Comparison of ENCODE assay signal across 2 cellular contexts in the genomic region with DNA sequence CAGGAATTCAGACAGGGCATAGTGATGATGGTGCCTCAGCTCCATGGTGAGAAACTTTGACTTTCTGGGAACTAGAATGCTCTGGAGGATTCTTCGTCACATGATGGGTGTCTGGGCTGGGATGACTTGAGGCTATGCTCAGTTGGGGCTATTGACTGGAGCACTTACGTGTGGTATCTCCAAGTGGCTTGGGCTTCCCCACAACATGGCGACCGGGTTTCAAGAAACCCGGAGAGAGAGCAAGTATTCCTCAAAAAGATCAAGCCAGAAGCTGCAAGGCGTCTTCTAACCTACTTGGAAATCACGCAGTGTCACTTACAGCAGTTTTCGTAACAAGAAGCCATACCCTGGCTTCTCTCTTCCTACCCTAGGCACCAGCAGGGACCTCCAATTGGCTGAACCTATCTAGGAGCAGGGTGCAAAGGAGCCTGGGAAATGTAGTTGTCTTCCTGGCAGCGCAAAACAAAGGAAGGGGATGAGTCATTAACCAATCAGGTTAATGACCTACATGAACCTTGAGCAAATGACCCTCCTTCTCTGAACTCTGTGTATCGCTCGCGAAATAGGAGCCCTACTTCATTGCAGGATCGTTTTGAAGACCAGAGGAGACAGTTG.
TF ChIP-seq lines count a peak whose summit lies in the region.

No MANE protein-coding gene starts in this region.

TF ChIP-seq in GM23338, 12 proteins besides CTCF, POLR2A, EP300 and RAD21 (continues in another document):
- no peak for TF ChIP-seq ZNF114 (CRISPR knock-in tag; IDR thresholded peaks at IDR 0.05)
- no peak for TF ChIP-seq ZNF331 (CRISPR knock-in tag; IDR thresholded peaks at IDR 0.05; ENCODE audit: low read depth)
- TF ChIP-seq EZH2phosphoT487 (IDR thresholded peaks at IDR 0.05; ENCODE audit: unreplicated experiment): no peak
- no peak for TF ChIP-seq CREB1 (CRISPR knock-in tag; IDR thresholded peaks at IDR 0.05; ENCODE audit: low read depth)
- no peak for TF ChIP-seq POLR2AphosphoS5 (IDR thresholded peaks at IDR 0.05; ENCODE audit: low read depth)
- TF ChIP-seq NANOG (IDR thresholded peaks at IDR 0.05; ENCODE audit: borderline replicate concordance): no peak
- no peak for TF ChIP-seq REST (IDR thresholded peaks at IDR 0.05; ENCODE audit: unreplicated experiment)
- TF ChIP-seq, protein P1, sequence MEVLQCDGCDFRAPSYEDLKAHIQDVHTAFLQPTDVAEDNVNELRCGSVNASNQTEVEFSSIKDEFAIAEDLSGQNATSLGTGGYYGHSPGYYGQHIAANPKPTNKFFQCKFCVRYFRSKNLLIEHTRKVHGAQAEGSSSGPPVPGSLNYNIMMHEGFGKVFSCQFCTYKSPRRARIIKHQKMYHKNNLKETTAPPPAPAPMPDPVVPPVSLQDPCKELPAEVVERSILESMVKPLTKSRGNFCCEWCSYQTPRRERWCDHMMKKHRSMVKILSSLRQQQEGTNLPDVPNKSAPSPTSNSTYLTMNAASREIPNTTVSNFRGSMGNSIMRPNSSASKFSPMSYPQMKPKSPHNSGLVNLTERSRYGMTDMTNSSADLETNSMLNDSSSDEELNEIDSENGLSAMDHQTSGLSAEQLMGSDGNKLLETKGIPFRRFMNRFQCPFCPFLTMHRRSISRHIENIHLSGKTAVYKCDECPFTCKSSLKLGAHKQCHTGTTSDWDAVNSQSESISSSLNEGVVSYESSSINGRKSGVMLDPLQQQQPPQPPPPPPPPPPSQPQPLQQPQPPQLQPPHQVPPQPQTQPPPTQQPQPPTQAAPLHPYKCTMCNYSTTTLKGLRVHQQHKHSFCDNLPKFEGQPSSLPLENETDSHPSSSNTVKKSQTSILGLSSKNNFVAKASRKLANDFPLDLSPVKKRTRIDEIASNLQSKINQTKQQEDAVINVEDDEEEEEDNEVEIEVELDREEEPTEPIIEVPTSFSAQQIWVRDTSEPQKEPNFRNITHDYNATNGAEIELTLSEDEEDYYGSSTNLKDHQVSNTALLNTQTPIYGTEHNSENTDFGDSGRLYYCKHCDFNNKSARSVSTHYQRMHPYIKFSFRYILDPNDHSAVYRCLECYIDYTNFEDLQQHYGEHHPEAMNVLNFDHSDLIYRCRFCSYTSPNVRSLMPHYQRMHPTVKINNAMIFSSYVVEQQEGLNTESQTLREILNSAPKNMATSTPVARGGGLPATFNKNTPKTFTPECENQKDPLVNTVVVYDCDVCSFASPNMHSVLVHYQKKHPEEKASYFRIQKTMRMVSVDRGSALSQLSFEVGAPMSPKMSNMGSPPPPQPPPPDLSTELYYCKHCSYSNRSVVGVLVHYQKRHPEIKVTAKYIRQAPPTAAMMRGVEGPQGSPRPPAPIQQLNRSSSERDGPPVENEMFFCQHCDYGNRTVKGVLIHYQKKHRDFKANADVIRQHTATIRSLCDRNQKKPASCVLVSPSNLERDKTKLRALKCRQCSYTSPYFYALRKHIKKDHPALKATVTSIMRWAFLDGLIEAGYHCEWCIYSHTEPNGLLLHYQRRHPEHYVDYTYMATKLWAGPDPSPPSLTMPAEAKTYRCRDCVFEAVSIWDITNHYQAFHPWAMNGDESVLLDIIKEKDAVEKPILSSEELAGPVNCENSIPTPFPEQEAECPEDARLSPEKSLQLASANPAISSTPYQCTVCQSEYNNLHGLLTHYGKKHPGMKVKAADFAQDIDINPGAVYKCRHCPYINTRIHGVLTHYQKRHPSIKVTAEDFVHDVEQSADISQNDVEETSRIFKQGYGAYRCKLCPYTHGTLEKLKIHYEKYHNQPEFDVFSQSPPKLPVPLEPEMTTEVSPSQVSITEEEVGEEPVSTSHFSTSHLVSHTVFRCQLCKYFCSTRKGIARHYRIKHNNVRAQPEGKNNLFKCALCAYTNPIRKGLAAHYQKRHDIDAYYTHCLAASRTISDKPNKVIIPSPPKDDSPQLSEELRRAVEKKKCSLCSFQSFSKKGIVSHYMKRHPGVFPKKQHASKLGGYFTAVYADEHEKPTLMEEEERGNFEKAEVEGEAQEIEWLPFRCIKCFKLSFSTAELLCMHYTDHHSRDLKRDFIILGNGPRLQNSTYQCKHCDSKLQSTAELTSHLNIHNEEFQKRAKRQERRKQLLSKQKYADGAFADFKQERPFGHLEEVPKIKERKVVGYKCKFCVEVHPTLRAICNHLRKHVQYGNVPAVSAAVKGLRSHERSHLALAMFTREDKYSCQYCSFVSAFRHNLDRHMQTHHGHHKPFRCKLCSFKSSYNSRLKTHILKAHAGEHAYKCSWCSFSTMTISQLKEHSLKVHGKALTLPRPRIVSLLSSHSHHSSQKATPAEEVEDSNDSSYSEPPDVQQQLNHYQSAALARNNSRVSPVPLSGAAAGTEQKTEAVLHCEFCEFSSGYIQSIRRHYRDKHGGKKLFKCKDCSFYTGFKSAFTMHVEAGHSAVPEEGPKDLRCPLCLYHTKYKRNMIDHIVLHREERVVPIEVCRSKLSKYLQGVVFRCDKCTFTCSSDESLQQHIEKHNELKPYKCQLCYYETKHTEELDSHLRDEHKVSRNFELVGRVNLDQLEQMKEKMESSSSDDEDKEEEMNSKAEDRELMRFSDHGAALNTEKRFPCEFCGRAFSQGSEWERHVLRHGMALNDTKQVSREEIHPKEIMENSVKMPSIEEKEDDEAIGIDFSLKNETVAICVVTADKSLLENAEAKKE (CRISPR knock-in tag; IDR thresholded peaks at IDR 0.05): no peak
- no peak for TF ChIP-seq EZH2 (IDR thresholded peaks at IDR 0.05; ENCODE audit: low read depth, unreplicated experiment)
- no peak for TF ChIP-seq JUNB (IDR thresholded peaks at IDR 0.05; ENCODE audit: unreplicated experiment)
- no peak for TF ChIP-seq STAT1 (IDR thresholded peaks at IDR 0.05; ENCODE audit: unreplicated experiment)

TF ChIP-seq in GM12878, 131 proteins besides CTCF, POLR2A, EP300 and RAD21:
- TF ChIP-seq PKNOX1 (IDR thresholded peaks at IDR 0.05) (no peak), SIX5 (IDR thresholded peaks at IDR 0.05; ENCODE audit: low read depth, low read length, severe bottlenecking) (peak; percentile 26), YY1 (IDR thresholded peaks at IDR 0.05; ENCODE audit: low read depth, low read length) (peak; percentile 48), ASH2L (IDR thresholded peaks at IDR 0.05; ENCODE audit: borderline replicate concordance, low read depth) (no peak)
